In the genomic region with DNA sequence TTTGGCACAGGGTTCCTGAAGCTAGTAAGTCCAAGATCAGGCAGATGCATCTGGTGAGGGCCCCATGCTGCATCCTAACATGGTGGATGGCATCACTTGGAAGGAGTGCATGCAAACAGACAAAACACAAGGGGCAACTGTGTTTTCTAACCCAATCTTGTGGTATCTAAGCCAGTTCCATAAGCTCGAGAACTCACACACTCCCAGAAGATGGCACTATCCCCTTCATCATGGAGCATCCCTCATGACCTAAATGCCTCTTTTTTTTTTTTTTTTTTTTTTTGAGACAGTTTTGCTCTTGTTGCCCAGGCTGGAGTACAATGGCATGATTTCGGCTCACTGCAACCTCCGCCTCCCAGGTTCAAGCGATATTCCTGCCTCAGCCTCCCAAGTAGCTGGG, we compare ENCODE assay signal across 7 cellular contexts.
DNase-seq lines count a peak whose midpoint lies in the region; ATAC-seq, FAIRE-seq and TF ChIP-seq lines count a peak whose summit lies in the region.
"Not testable (repeated sequence)": the region's sequence is repeated elsewhere in the genome, so short reads cannot be mapped to it uniquely, and the experiment has no call there.

No MANE protein-coding gene starts in this region.

- H3K79me2 ChIP-seq in mammary epithelial cell (ENCODE audit: insufficient read depth, low read length); HepG2 (ENCODE audit: insufficient read depth, low read length): not testable (repeated sequence)

- not testable (repeated sequence) for H3K9ac ChIP-seq in mammary epithelial cell (ENCODE audit: insufficient read depth, low read length); HepG2 (ENCODE audit: insufficient read depth, low read depth, low read length)

- TF ChIP-seq EP300 in HepG2 (IDR thresholded peaks at IDR 0.05; ENCODE audit: low read depth in 2 of 2, low read length in 2 of 2); HepG2 (CRISPR knock-in tag; IDR thresholded peaks at IDR 0.05; ENCODE audit: borderline replicate concordance): not testable (repeated sequence)

- 90% methylated on average over 3 of the region's 4 CpGs for WGBS in mammary epithelial cell (ENCODE audit: low coverage, missing lambda C conversion rate)
- WGBS in HepG2 (ENCODE audit: low lambda C conversion rate): 23% methylated on average over 4 of the region's 4 CpGs

- CTCF ChIA-PET in HEK293T (lab: Yijun Ruan, JAX) (interaction anchor here (0.6 to 1.4 kb wide), 4 partner anchors 21 to 1265 kb away, joined by 3 to 6 read pairs (median 4); no protein-coding TSS in a partner anchor), mammary epithelial cell (lab: Charles Lee; ENCODE audit: low non-redundant PET) (interaction anchor here (0.6 kb wide), 1 partner anchor 490 kb away, joined by 18 read pairs; no protein-coding TSS in a partner anchor)
- CTCF ChIA-PET in HepG2 (lab: Yijun Ruan, JAX; ENCODE audit: low intra/inter-chr PET ratio, low total read pairs): not testable (repeated sequence)

- not testable (repeated sequence) for TF ChIP-seq POLR2A in HepG2 (IDR thresholded peaks at IDR 0.05; ENCODE audit: insufficient read depth in 1 of 2, low read depth in 2 of 2, low read length in 2 of 2)

- intact Hi-C loops in mammary epithelial cell (cut with micrococcal nuclease): loop anchor here (1.0 to 10.0 kb wide), 3 partner anchors 261 to 1430 kb away; no protein-coding TSS in a partner anchor
- intact Hi-C loops in HepG2 (cut with micrococcal nuclease; ENCODE audit: unreplicated experiment): not testable (repeated sequence)

- not testable (repeated sequence) for BruUV-seq in mammary epithelial cell (replicated peaks; lab: Mats Ljungman, UMichigan); HepG2 (replicated peaks; lab: Mats Ljungman, UMichigan)

- in situ Hi-C loops in mammary epithelial cell (cut with MboI; ENCODE audit: low sequenced_read_pairs in 2 of 2): loop anchor here (10.0 kb wide), 1 partner anchor 260 kb away; no protein-coding TSS in a partner anchor
- in situ Hi-C loops in HepG2 (cut with HindIII; ENCODE audit: extremely low pct_ligation_motif_present, low pct_unique_long_range_greater_than_20kb): not testable (repeated sequence)

- H3K36me3 ChIP-seq in mammary epithelial cell (ENCODE audit: insufficient read depth, low read length); HepG2 (replicated peaks in 1 of 2; ENCODE audit: control insufficient read depth in 1 of 2, insufficient read depth in 2 of 2, low read length in 2 of 2): not testable (repeated sequence)

- not testable (repeated sequence) for H3K4me1 ChIP-seq in mammary epithelial cell (ENCODE audit: insufficient read depth, low read length); HepG2 (ENCODE audit: insufficient read depth, low read length)

- not testable (repeated sequence) for H3K4me2 ChIP-seq in mammary epithelial cell (ENCODE audit: insufficient read depth, low read depth, low read length); HepG2 (ENCODE audit: low read depth, low read length)

- H2AFZ ChIP-seq in mammary epithelial cell (ENCODE audit: low read depth, low read length); HepG2 (ENCODE audit: low read length): not testable (repeated sequence)

- not testable (repeated sequence) for H3K9me3 ChIP-seq in mammary epithelial cell (replicated peaks; ENCODE audit: insufficient read depth, low read length); HepG2 (ENCODE audit: low read length)

- peak; percentile 13 for DNase-seq in COLO829 (ENCODE audit: low spot score)
- peak; percentile 30 for DNase-seq in HEK293T (ENCODE audit: extremely low spot score)
- DNase-seq in NCI-H748 (lab: John Stamatoyannopoulos, UW; ENCODE audit: unreplicated experiment): peak; percentile 22
- DNase-seq in SK-N-DZ (ENCODE audit: low spot score): peak; percentile 50
- peak; percentile 47 for DNase-seq in mammary epithelial cell
- peak; percentile 38 for DNase-seq in fibroblast of pulmonary artery (ENCODE audit: low read depth)
- peak; percentile 4 for DNase-seq in HepG2 (ENCODE audit: low spot score)

- not testable (repeated sequence) for H4K20me1 ChIP-seq in mammary epithelial cell (ENCODE audit: insufficient read depth, low read length); HepG2 (ENCODE audit: insufficient read depth, low read length)

- FAIRE-seq in HepG2 (lab: Jason Lieb, UNC): not testable (repeated sequence)

- POLR2A ChIA-PET in HEK293T (lab: Yijun Ruan, JAX); HepG2 (lab: Yijun Ruan, JAX): not testable (repeated sequence)

- H3K27me3 ChIP-seq in mammary epithelial cell (ENCODE audit: insufficient read depth, low read length); HepG2 (ENCODE audit: control insufficient read depth in 1 of 2, insufficient read depth in 2 of 2, low read length in 2 of 2): not testable (repeated sequence)

- dilution Hi-C loops in mammary epithelial cell (cut with HindIII; ENCODE audit: low sequenced_read_pairs): not testable (repeated sequence)

- ATAC-seq in HepG2: not testable (repeated sequence)

- not testable (repeated sequence) for H3K4me3 ChIP-seq in mammary epithelial cell (replicated peaks in 1 of 3; ENCODE audit: insufficient read depth in 1 of 3, low read depth in 2 of 3, low read length in 3 of 3); fibroblast of pulmonary artery (replicated peaks; ENCODE audit: low read depth, low read length); HepG2 (replicated peaks in 1 of 3; ENCODE audit: insufficient read depth in 1 of 3, low read depth in 2 of 3, low read length in 3 of 3)

- TF ChIP-seq RAD21 in HepG2 (CRISPR knock-in tag; IDR thresholded peaks at IDR 0.05): not testable (repeated sequence)

- H3K27ac ChIP-seq in mammary epithelial cell (ENCODE audit: insufficient read depth, low read depth, low read length); HepG2 (ENCODE audit: extremely low read length, insufficient read depth, low read length): not testable (repeated sequence)

- TF ChIP-seq CTCF in mammary epithelial cell (conservative IDR thresholded peaks at IDR 0.05 in 1 of 2, IDR thresholded peaks at IDR 0.05 in 1 of 2; ENCODE audit: extremely low read depth in 1 of 2, insufficient read depth in 1 of 2, low read depth in 1 of 2, low read length in 2 of 2) (peak; percentile 34 to 56), fibroblast of pulmonary artery (IDR thresholded peaks at IDR 0.05; ENCODE audit: low read length, missing control alignments) (peak; percentile 10)
- TF ChIP-seq CTCF in HepG2 (CRISPR knock-in tag; IDR thresholded peaks at IDR 0.05): not testable (repeated sequence)

TF ChIP-seq in HEK293T, 16 proteins besides CTCF, POLR2A, EP300 and RAD21:
- peak; percentile 94 for TF ChIP-seq ZNF384 (IDR thresholded peaks at IDR 0.05)
TF ChIP-seq in HEK293T: peak in this region for 1; not testable (repeated sequence) for 15.
